In genomic region chr2:162607915-162608314, GRCh38 we compare ENCODE assay signal across 1 cellular context.
TF ChIP-seq lines count a peak whose summit lies in the region.

No MANE protein-coding gene starts in this region.

TF ChIP-seq in HepG2, 621 proteins besides CTCF, POLR2A, EP300 and RAD21 (continued from another document and continues in another):
- TF ChIP-seq ARID5B (CRISPR knock-in tag; IDR thresholded peaks at IDR 0.05), result peak; percentile 98
- 0 out of 2 replicates have a peak, but pooled peaks have one; percentile 59 for TF ChIP-seq ZNF414 (CRISPR knock-in tag; IDR thresholded peaks at IDR 0.05)
- no peak for TF ChIP-seq BCL3 (CRISPR knock-in tag; IDR thresholded peaks at IDR 0.05)
- TF ChIP-seq ZNF512 (CRISPR knock-in tag; IDR thresholded peaks at IDR 0.05), result no peak
- TF ChIP-seq HIVEP1 (CRISPR knock-in tag; IDR thresholded peaks at IDR 0.05), result no peak
- TF ChIP-seq ZFP82 (CRISPR knock-in tag; IDR thresholded peaks at IDR 0.05; ENCODE audit: borderline replicate concordance), result no peak
- TF ChIP-seq POLR2AphosphoS5 (IDR thresholded peaks at IDR 0.05; ENCODE audit: low read depth, low read length), result no peak
- no peak for TF ChIP-seq ZFP90 (CRISPR knock-in tag; IDR thresholded peaks at IDR 0.05; ENCODE audit: borderline replicate concordance)
- no peak for TF ChIP-seq RFX5 (IDR thresholded peaks at IDR 0.05; ENCODE audit: low read depth, low read length)
- TF ChIP-seq SNAPC2 (CRISPR knock-in tag; IDR thresholded peaks at IDR 0.05), result no peak
- no peak for TF ChIP-seq ESRRA (CRISPR knock-in tag; IDR thresholded peaks at IDR 0.05; ENCODE audit: low read depth)
- no peak; the same call in 1 of the 2 replicates for TF ChIP-seq SALL1 (CRISPR knock-in tag; IDR thresholded peaks at IDR 0.05)
- TF ChIP-seq ZKSCAN1 (IDR thresholded peaks at IDR 0.05; ENCODE audit: low read length), result no peak
- TF ChIP-seq THAP7 (CRISPR knock-in tag; IDR thresholded peaks at IDR 0.05), result no peak
- TF ChIP-seq ZNF468 (CRISPR knock-in tag; IDR thresholded peaks at IDR 0.05), result no peak
- TF ChIP-seq GABPB1 (CRISPR knock-in tag; IDR thresholded peaks at IDR 0.05), result no peak
- TF ChIP-seq ISL2 (CRISPR knock-in tag; IDR thresholded peaks at IDR 0.05), result no peak
- TF ChIP-seq ZNF709 (CRISPR knock-in tag; IDR thresholded peaks at IDR 0.05), result no peak
- TF ChIP-seq ZNF746 (CRISPR knock-in tag; IDR thresholded peaks at IDR 0.05), result no peak
- no peak for TF ChIP-seq KMT2A (CRISPR knock-in tag; IDR thresholded peaks at IDR 0.05)
- no peak for TF ChIP-seq ZNF562 (CRISPR knock-in tag; IDR thresholded peaks at IDR 0.05; ENCODE audit: borderline replicate concordance)
- TF ChIP-seq KDM5B (CRISPR knock-in tag; IDR thresholded peaks at IDR 0.05; ENCODE audit: borderline replicate concordance), result no peak
- TF ChIP-seq LCORL (IDR thresholded peaks at IDR 0.05), result peak; percentile 50; the same call in 1 of the 2 replicates
- peak; percentile 76 for TF ChIP-seq LCORL (CRISPR knock-in tag; IDR thresholded peaks at IDR 0.05)
- peak; percentile 16; the same call in 1 of the 2 replicates for TF ChIP-seq CEBPG (CRISPR knock-in tag; IDR thresholded peaks at IDR 0.05)
- TF ChIP-seq MTERF4 (CRISPR knock-in tag; IDR thresholded peaks at IDR 0.05), result no peak
- no peak for TF ChIP-seq ZNF331 (CRISPR knock-in tag; IDR thresholded peaks at IDR 0.05)
- no peak for TF ChIP-seq SETDB1 (CRISPR knock-in tag; IDR thresholded peaks at IDR 0.05; ENCODE audit: borderline replicate concordance)
- peak; percentile 62 for TF ChIP-seq KAT8 (CRISPR knock-in tag; IDR thresholded peaks at IDR 0.05)
- no peak for TF ChIP-seq E2F5 (CRISPR knock-in tag; conservative IDR thresholded peaks at IDR 0.05)
- TF ChIP-seq HOXA9 (CRISPR knock-in tag; IDR thresholded peaks at IDR 0.05; ENCODE audit: borderline replicate concordance), result no peak
- peak; percentile 73 for TF ChIP-seq ATF7 (IDR thresholded peaks at IDR 0.05)
- TF ChIP-seq ATF7 (CRISPR knock-in tag; IDR thresholded peaks at IDR 0.05), result no peak
- TF ChIP-seq PRDM15 (CRISPR knock-in tag; IDR thresholded peaks at IDR 0.05), result no peak
- TF ChIP-seq NCOA1 (CRISPR knock-in tag; IDR thresholded peaks at IDR 0.05), result no peak
- 0 out of 2 replicates have a peak, but pooled peaks have one; percentile 29 for TF ChIP-seq ZNF614 (CRISPR knock-in tag; IDR thresholded peaks at IDR 0.05; ENCODE audit: borderline replicate concordance)
- peak; percentile 68; the same call in 1 of the 2 replicates for TF ChIP-seq HDAC1 (CRISPR knock-in tag; IDR thresholded peaks at IDR 0.05)
- no peak for TF ChIP-seq ETS1 (CRISPR knock-in tag; IDR thresholded peaks at IDR 0.05)
- peak; percentile 43; the same call in 1 of the 2 replicates for TF ChIP-seq TBX3 (IDR thresholded peaks at IDR 0.05; ENCODE audit: borderline replicate concordance)
- no peak for TF ChIP-seq HNRNPH1 (optimal IDR thresholded peaks at IDR 0.05; ENCODE audit: low read depth, low read length)
- no peak for TF ChIP-seq PLRG1 (conservative IDR thresholded peaks at IDR 0.05)
- TF ChIP-seq SIN3B (IDR thresholded peaks at IDR 0.05; ENCODE audit: low read length), result no peak
- peak; percentile 31 for TF ChIP-seq ZNF18 (CRISPR knock-in tag; IDR thresholded peaks at IDR 0.05; ENCODE audit: insufficient replicate concordance)
- no peak for TF ChIP-seq SIN3A (IDR thresholded peaks at IDR 0.05; ENCODE audit: borderline replicate concordance, low read depth, low read length)
- peak; percentile 70; the same call in 1 of the 2 replicates for TF ChIP-seq ZNF670 (CRISPR knock-in tag; IDR thresholded peaks at IDR 0.05; ENCODE audit: borderline replicate concordance)
- peak; percentile 77 for TF ChIP-seq FOSL2 (CRISPR knock-in tag; IDR thresholded peaks at IDR 0.05)
- no peak for TF ChIP-seq HIC2 (CRISPR knock-in tag; IDR thresholded peaks at IDR 0.05; ENCODE audit: low read depth)
- TF ChIP-seq SOX13 (IDR thresholded peaks at IDR 0.05), result no peak
- peak in 1 of 2 experiments; percentile 76; a peak in 2 of 4 replicates for TF ChIP-seq SOX13 (CRISPR knock-in tag; conservative IDR thresholded peaks at IDR 0.05 in 1 of 2, IDR thresholded peaks at IDR 0.05 in 1 of 2)
